In the genomic region with DNA sequence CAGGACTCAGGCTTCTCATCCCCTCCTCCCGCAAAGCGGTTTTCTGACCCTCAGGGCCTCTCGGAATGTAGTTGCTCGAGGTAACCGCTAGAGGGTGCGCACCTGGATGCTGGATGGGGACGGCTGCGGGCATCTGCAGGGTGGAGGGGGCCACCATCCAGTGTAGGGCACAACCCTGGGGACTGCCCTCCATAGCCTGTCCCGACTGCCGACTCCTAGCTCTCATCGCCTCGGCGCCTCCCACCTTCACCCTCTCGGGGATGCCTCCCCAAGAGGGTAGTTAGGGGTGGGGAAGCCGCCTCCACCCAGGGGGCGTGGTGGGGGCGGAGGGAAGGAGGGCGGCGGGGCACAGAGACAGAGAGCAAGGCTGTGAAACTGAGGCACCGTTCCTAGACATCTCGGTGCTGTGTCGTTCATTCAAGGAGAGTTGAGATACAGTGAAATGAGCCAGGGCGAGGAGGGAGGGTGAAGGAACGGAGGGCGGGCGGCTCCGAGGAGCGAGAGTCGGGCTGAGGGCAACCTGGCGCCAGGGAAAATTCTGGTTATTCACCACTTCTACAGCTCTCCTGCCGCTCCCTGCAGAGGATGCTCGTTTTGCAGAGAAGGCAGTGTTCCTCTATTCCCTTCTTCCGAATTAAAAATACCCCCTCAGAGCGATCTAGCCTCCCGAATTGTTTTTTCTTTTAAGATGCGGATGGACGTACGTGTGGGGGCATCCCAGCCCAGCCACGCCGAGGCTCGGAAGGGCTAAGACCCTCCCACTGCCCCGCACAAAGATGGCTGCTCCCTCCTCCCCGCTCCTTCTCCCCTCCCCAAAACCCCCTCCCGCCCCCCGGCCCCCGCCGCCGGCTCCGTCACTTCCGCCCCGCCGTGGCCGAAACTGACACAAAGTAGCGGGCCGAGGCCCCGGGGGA, we compare ENCODE assay signal across 8 cellular contexts. TPM values are rescaled to one million over a fixed set of nuclear protein-coding genes. Genes with fewer than 3 reads are reported as not detected.
DNase-seq lines count a peak whose midpoint lies in the region; ATAC-seq and TF ChIP-seq lines count a peak whose summit lies in the region.

A gene with protein sequence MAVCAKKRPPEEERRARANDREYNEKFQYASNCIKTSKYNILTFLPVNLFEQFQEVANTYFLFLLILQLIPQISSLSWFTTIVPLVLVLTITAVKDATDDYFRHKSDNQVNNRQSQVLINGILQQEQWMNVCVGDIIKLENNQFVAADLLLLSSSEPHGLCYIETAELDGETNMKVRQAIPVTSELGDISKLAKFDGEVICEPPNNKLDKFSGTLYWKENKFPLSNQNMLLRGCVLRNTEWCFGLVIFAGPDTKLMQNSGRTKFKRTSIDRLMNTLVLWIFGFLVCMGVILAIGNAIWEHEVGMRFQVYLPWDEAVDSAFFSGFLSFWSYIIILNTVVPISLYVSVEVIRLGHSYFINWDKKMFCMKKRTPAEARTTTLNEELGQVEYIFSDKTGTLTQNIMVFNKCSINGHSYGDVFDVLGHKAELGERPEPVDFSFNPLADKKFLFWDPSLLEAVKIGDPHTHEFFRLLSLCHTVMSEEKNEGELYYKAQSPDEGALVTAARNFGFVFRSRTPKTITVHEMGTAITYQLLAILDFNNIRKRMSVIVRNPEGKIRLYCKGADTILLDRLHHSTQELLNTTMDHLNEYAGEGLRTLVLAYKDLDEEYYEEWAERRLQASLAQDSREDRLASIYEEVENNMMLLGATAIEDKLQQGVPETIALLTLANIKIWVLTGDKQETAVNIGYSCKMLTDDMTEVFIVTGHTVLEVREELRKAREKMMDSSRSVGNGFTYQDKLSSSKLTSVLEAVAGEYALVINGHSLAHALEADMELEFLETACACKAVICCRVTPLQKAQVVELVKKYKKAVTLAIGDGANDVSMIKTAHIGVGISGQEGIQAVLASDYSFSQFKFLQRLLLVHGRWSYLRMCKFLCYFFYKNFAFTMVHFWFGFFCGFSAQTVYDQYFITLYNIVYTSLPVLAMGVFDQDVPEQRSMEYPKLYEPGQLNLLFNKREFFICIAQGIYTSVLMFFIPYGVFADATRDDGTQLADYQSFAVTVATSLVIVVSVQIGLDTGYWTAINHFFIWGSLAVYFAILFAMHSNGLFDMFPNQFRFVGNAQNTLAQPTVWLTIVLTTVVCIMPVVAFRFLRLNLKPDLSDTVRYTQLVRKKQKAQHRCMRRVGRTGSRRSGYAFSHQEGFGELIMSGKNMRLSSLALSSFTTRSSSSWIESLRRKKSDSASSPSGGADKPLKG (plus strand): TSS at position 857 of the 914 bp plus-strand sequence. CDS start 2,617 bp downstream, outside the sequence.

- H3K4me1 ChIP-seq in KMS-11 (ENCODE audit: low read depth, poor library complexity, severe bottlenecking) (peaks cover 42% of the 10 kb centered on the region), fibroblast of lung (ENCODE audit: control insufficient read depth, extremely low read depth, insufficient read depth, low read length) (peaks cover 26% of the 10 kb centered on the region)

- H4K20me1 ChIP-seq in KMS-11 (ENCODE audit: insufficient read depth) (no peaks in the 10 kb centered on the region), fibroblast of lung (ENCODE audit: control insufficient read depth, extremely low read depth, insufficient read depth, low read length) (no peaks in the 10 kb centered on the region)

- H3K79me2 ChIP-seq in KMS-11 (ENCODE audit: insufficient read depth, low read depth) (peaks cover 14% of the 10 kb centered on the region; the same call in 1 of the 2 replicates), fibroblast of lung (ENCODE audit: control insufficient read depth, insufficient read depth, low read length) (peaks cover 32% of the 10 kb centered on the region)

- POLR2A ChIA-PET in naive thymus-derived CD8-positive, alpha-beta T cell (lab: Charles Lee), result interaction anchor here (0.7 to 15.4 kb wide), 9 partner anchors 11 to 335 kb away, joined by 3 to 358 read pairs (median 6); partner anchors contain the start of genes HAX1 and UBAP2L

- H3K27me3 ChIP-seq in KMS-11 (ENCODE audit: insufficient read depth, low read depth), result peaks cover 11% of the 10 kb centered on the region
- H3K27me3 ChIP-seq in fibroblast of lung (ENCODE audit: control insufficient read depth, insufficient read depth, low read length), result peaks cover 7% of the 10 kb centered on the region

- H3K27ac Mint-ChIP-seq in naive thymus-derived CD8-positive, alpha-beta T cell, result peak within 1 kb of the TSS; percentile 84 to 98 (median 94)
- peak within 1 kb of the TSS; percentile 84 for H3K27ac Mint-ChIP-seq in stimulated activated naive B cell treated with anti-CD40 and anti-IgM and Interleukin-4, amounts not matched to agents 10 μg/mL and 1 μg/mL and 100 μg/mL, for 72 hours

- H3K9ac ChIP-seq in KMS-11, result peak within 1 kb of the TSS; percentile 70
- H3K9ac ChIP-seq in fibroblast of lung (ENCODE audit: insufficient read depth, low read length), result peak within 1 kb of the TSS; percentile 95

- H2AFZ ChIP-seq in KMS-11 (ENCODE audit: low read depth), result peak within 1 kb of the TSS; percentile 86
- H2AFZ ChIP-seq in fibroblast of lung (ENCODE audit: low read length), result peak within 1 kb of the TSS; percentile 85

- peak within 1 kb of the TSS; percentile 86 to 99 (median 95) for H3K4me3 Mint-ChIP-seq in naive thymus-derived CD8-positive, alpha-beta T cell
- peak within 1 kb of the TSS; percentile 91 to 98 for H3K4me3 Mint-ChIP-seq in stimulated activated naive B cell treated with anti-CD40 and anti-IgM and Interleukin-4, amounts not matched to agents 10 μg/mL and 1 μg/mL and 100 μg/mL, for 72 hours

- ATAC-seq in GM18909 (IDR thresholded peaks at IDR 0.05; ENCODE audit: poor library complexity, unreplicated experiment), result peak; percentile 49
- ATAC-seq in naive thymus-derived CD8-positive, alpha-beta T cell, result peak; percentile 48 to 54
- ATAC-seq in stimulated activated naive B cell treated with anti-CD40 and anti-IgM and Interleukin-4, amounts not matched to agents 10 μg/mL and 1 μg/mL and 100 μg/mL, for 72 hours (replicated peaks), result peak; percentile 70 to 75

- H3K27ac ChIP-seq in KMS-11 (peak within 1 kb of the TSS; percentile 59), fibroblast of lung (ENCODE audit: insufficient read depth, low read length) (peak within 1 kb of the TSS; percentile 89)

- peak; percentile 88 for DNase-seq in 8988T
- DNase-seq in RPMI7951 (ENCODE audit: low read depth), result peak; percentile 64
- DNase-seq in activated T-helper 1 cell treated with anti-CD3 and anti-CD28 coated beads, Interleukin-2, amount 50 U/mL, for 16 hours (ENCODE audit: low read depth in 1 of 2, low spot score in 1 of 2), result peak; percentile 62 to 72
- DNase-seq in fibroblast of lung (ENCODE audit: low read depth in 2 of 2), result peak; percentile 61 to 72
- DNase-seq in naive thymus-derived CD8-positive, alpha-beta T cell, result peak; percentile 72 to 91 (median 82)
- DNase-seq in stimulated activated naive B cell treated with anti-CD40 and anti-IgM and Interleukin-4, amounts not matched to agents 10 μg/mL and 1 μg/mL and 100 μg/mL, for 72 hours, result peak; percentile 78

- no peaks in the 10 kb centered on the region for H3K36me3 ChIP-seq in KMS-11 (ENCODE audit: insufficient read depth)
- H3K36me3 ChIP-seq in fibroblast of lung (ENCODE audit: control insufficient read depth, insufficient read depth, low read length), result peaks cover 5% of the 10 kb centered on the region

- TF ChIP-seq CTCF in KMS-11 (conservative IDR thresholded peaks at IDR 0.05; ENCODE audit: low read depth, low read length) (peak; percentile 100), fibroblast of lung (conservative IDR thresholded peaks at IDR 0.05 in 1 of 2, IDR thresholded peaks at IDR 0.05 in 1 of 2; ENCODE audit: low read depth in 1 of 2, low read length in 2 of 2) (peak; percentile 86 to 89)

- no peaks in the 10 kb centered on the region for H3K9me3 Mint-ChIP-seq in naive thymus-derived CD8-positive, alpha-beta T cell
- H3K9me3 Mint-ChIP-seq in stimulated activated naive B cell treated with anti-CD40 and anti-IgM and Interleukin-4, amounts not matched to agents 10 μg/mL and 1 μg/mL and 100 μg/mL, for 72 hours, result no peaks in the 10 kb centered on the region

- peaks cover 23 to 49% (median 46%) of the 10 kb centered on the region in 4 donors for H3K4me1 Mint-ChIP-seq in naive thymus-derived CD8-positive, alpha-beta T cell
- H3K4me1 Mint-ChIP-seq in stimulated activated naive B cell treated with anti-CD40 and anti-IgM and Interleukin-4, amounts not matched to agents 10 μg/mL and 1 μg/mL and 100 μg/mL, for 72 hours, result peaks cover 34 to 48% of the 10 kb centered on the region in 2 donors

- peaks cover 0 to 3% (median 0%) of the 10 kb centered on the region in 3 donors for H3K36me3 Mint-ChIP-seq in naive thymus-derived CD8-positive, alpha-beta T cell
- peaks cover 3 to 4% of the 10 kb centered on the region in 2 donors for H3K36me3 Mint-ChIP-seq in stimulated activated naive B cell treated with anti-CD40 and anti-IgM and Interleukin-4, amounts not matched to agents 10 μg/mL and 1 μg/mL and 100 μg/mL, for 72 hours

- H3K9me3 ChIP-seq in fibroblast of lung (ENCODE audit: control insufficient read depth, insufficient read depth, low read depth, low read length), result no peaks in the 10 kb centered on the region

- H3K4me3 ChIP-seq in KMS-11 (IDR thresholded peaks at IDR 0.05; ENCODE audit: insufficient read depth, low read depth, low read length) (peak within 1 kb of the TSS; percentile 96), fibroblast of lung (replicated peaks in 1 of 4; ENCODE audit: control extremely low read depth in 1 of 4, insufficient read depth in 1 of 4, low read depth in 3 of 4, low read length in 4 of 4) (peak within 1 kb of the TSS; percentile 70 to 100 (median 80))

- peak within 1 kb of the TSS; percentile 95 for H3K4me2 ChIP-seq in KMS-11
- H3K4me2 ChIP-seq in fibroblast of lung (ENCODE audit: extremely low read depth, insufficient read depth, low read length), result peak within 1 kb of the TSS; percentile 84

- H3K27me3 Mint-ChIP-seq in naive thymus-derived CD8-positive, alpha-beta T cell, result peaks cover 0 to 3% (median 0%) of the 10 kb centered on the region in 5 donors
- peaks cover 18 to 23% of the 10 kb centered on the region in 2 donors for H3K27me3 Mint-ChIP-seq in stimulated activated naive B cell treated with anti-CD40 and anti-IgM and Interleukin-4, amounts not matched to agents 10 μg/mL and 1 μg/mL and 100 μg/mL, for 72 hours

RNA-seq across cellular contexts. Expression of the gene that starts here (rescaled TPM):
- total RNA-seq in RPMI7951 (2014; rRNA removed; shearing (Covaris generic)), result 21.1 and 26.5 TPM in 2 replicates
- 177 and 205 TPM in 2 replicates for total RNA-seq in fibroblast of lung
- polyA plus RNA-seq in fibroblast of lung, result 96.7 and 101 TPM in 2 replicates
- 63.0 and 67.4 TPM in 2 replicates for polyA plus RNA-seq in fibroblast of lung (2012)
- polyA minus RNA-seq in fibroblast of lung (ENCODE audit: low replicate concordance), result 171 and 175 TPM in 2 replicates
- total RNA-seq in naive thymus-derived CD8-positive, alpha-beta T cell, result 100 to 1,000 TPM; 111 to 114 TPM
- 10 to 100 TPM; 48.5 to 65.1 (median 55.6) TPM for polyA plus RNA-seq in naive thymus-derived CD8-positive, alpha-beta T cell

Comparison
In these comparisons a context has a peak if more than half of its experiments do, and no peak if none do; other contexts are left out.
1. Peak in every context shown above with its lines: DNase-seq, ATAC-seq, H3K4me3 ChIP-seq and H3K27ac ChIP-seq.